1 cellular context compared by ENCODE assay signal in genomic region chr4:183469327-183469726, GRCh38.
TF ChIP-seq lines count a peak whose summit lies in the region.

No MANE protein-coding gene starts in this region.

TF ChIP-seq in K562, 482 proteins besides CTCF, POLR2A, EP300 and RAD21:
- TF ChIP-seq EHMT2 (IDR thresholded peaks at IDR 0.05), result no peak
- TF ChIP-seq SNAPC5 (CRISPR knock-in tag; IDR thresholded peaks at IDR 0.05), result no peak
- TF ChIP-seq PBX2 (CRISPR knock-in tag; IDR thresholded peaks at IDR 0.05; ENCODE audit: low read depth), result no peak
- peak; percentile 74 for TF ChIP-seq PBX2 (tag; conservative IDR thresholded peaks at IDR 0.05; ENCODE audit: low read depth)
- TF ChIP-seq NCOA6 (IDR thresholded peaks at IDR 0.05), result no peak
- peak; percentile 19 for TF ChIP-seq MEIS2 (IDR thresholded peaks at IDR 0.05; ENCODE audit: partially characterized antibody)
- no peak for TF ChIP-seq TCF7 (IDR thresholded peaks at IDR 0.05; ENCODE audit: borderline replicate concordance)
